Comparison of ENCODE assay signal across 8 cellular contexts in genomic region chr1:201713093-201713810, GRCh38.
A peak's percentile ranks its signal among the peaks of the same experiment; 100 is the strongest.
DNase-seq lines count a peak whose midpoint lies in the region; ATAC-seq, FAIRE-seq and TF ChIP-seq lines count a peak whose summit lies in the region.

No MANE protein-coding gene starts in this region.

- no peak for TF ChIP-seq CTCF in fibroblast of pulmonary artery (IDR thresholded peaks at IDR 0.05; ENCODE audit: low read length, missing control alignments)

- no peak for FAIRE-seq in H54 (lab: Jason Lieb, UNC)

- no peak overlapping the region for H3K4me3 ChIP-seq in fibroblast of pulmonary artery (replicated peaks; ENCODE audit: low read depth, low read length)

- TF ChIP-seq POLR2A in H54 (IDR thresholded peaks at IDR 0.05; ENCODE audit: low read depth, low read length): peak; percentile 47; the same call in 1 of the 2 replicates

- ATAC-seq in SK-N-SH treated with all-trans-retinoic acid at 6 μM for 48 hours (peak; percentile 82), HG02884 (IDR thresholded peaks at IDR 0.05; ENCODE audit: unreplicated experiment) (no peak), HG02798 (IDR thresholded peaks at IDR 0.05; ENCODE audit: poor library complexity, unreplicated experiment) (no peak)

- DNase-seq in H54 (ENCODE audit: insufficient read length, low spot score) (peak; percentile 86), fibroblast of pulmonary artery (ENCODE audit: low read depth) (peak; percentile 99), occipital lobe (lab: John Stamatoyannopoulos, UW) (peak; percentile 71), NCI-H1436 treated with DMSO at 0.1 percent for 48 hours (lab: John Stamatoyannopoulos, UW) (no peak)
- no peak for DNase-seq in effector CD8-positive, alpha-beta T cell (lab: John Stamatoyannopoulos, UW)

TF ChIP-seq in SK-N-SH treated with all-trans-retinoic acid at 6 μM for 48 hours, 23 proteins besides CTCF, POLR2A, EP300 and RAD21:
- TF ChIP-seq PATZ1 (CRISPR knock-in tag; IDR thresholded peaks at IDR 0.05; ENCODE audit: borderline replicate concordance) (peak; percentile 75; the same call in 1 of the 2 replicates), ZFP3 (CRISPR knock-in tag; IDR thresholded peaks at IDR 0.05) (peak; percentile 78; the same call in 1 of the 2 replicates), BACH2 (CRISPR knock-in tag; IDR thresholded peaks at IDR 0.05; ENCODE audit: borderline replicate concordance) (no peak), ZNF565 (CRISPR knock-in tag; conservative IDR thresholded peaks at IDR 0.05; ENCODE audit: low read depth) (no peak), CSRNP3 (CRISPR knock-in tag; IDR thresholded peaks at IDR 0.05) (no peak), SNAI2 (CRISPR knock-in tag; IDR thresholded peaks at IDR 0.05) (no peak), OSR1 (CRISPR knock-in tag; IDR thresholded peaks at IDR 0.05) (no peak), PPARA (CRISPR knock-in tag; IDR thresholded peaks at IDR 0.05; ENCODE audit: borderline replicate concordance) (no peak), ARNTL (CRISPR knock-in tag; IDR thresholded peaks at IDR 0.05; ENCODE audit: borderline replicate concordance, low read depth) (no peak), CSDC2 (CRISPR knock-in tag; IDR thresholded peaks at IDR 0.05) (peak; percentile 91; the same call in 1 of the 2 replicates), POU6F1 (CRISPR knock-in tag; IDR thresholded peaks at IDR 0.05; ENCODE audit: borderline replicate concordance, low read depth) (no peak), CREB5 (CRISPR knock-in tag; IDR thresholded peaks at IDR 0.05; ENCODE audit: low read depth) (no peak), ZFP30 (CRISPR knock-in tag; IDR thresholded peaks at IDR 0.05) (no peak), GLIS3 (CRISPR knock-in tag; IDR thresholded peaks at IDR 0.05) (no peak), RARB (CRISPR knock-in tag; IDR thresholded peaks at IDR 0.05) (no peak), ESRRG (CRISPR knock-in tag; IDR thresholded peaks at IDR 0.05) (no peak), ZC3H10 (CRISPR knock-in tag; IDR thresholded peaks at IDR 0.05) (peak; percentile 81), ZNF70 (CRISPR knock-in tag; IDR thresholded peaks at IDR 0.05) (no peak), TCF4 (CRISPR knock-in tag; IDR thresholded peaks at IDR 0.05; ENCODE audit: borderline replicate concordance) (no peak)
- TF ChIP-seq, protein P1, sequence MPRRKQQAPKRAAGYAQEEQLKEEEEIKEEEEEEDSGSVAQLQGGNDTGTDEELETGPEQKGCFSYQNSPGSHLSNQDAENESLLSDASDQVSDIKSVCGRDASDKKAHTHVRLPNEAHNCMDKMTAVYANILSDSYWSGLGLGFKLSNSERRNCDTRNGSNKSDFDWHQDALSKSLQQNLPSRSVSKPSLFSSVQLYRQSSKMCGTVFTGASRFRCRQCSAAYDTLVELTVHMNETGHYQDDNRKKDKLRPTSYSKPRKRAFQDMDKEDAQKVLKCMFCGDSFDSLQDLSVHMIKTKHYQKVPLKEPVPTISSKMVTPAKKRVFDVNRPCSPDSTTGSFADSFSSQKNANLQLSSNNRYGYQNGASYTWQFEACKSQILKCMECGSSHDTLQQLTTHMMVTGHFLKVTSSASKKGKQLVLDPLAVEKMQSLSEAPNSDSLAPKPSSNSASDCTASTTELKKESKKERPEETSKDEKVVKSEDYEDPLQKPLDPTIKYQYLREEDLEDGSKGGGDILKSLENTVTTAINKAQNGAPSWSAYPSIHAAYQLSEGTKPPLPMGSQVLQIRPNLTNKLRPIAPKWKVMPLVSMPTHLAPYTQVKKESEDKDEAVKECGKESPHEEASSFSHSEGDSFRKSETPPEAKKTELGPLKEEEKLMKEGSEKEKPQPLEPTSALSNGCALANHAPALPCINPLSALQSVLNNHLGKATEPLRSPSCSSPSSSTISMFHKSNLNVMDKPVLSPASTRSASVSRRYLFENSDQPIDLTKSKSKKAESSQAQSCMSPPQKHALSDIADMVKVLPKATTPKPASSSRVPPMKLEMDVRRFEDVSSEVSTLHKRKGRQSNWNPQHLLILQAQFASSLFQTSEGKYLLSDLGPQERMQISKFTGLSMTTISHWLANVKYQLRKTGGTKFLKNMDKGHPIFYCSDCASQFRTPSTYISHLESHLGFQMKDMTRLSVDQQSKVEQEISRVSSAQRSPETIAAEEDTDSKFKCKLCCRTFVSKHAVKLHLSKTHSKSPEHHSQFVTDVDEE (CRISPR knock-in tag; IDR thresholded peaks at IDR 0.05): no peak

Comparison
In these comparisons a context has a peak if more than half of its experiments do, and no peak if none do; other contexts are left out.
1. DNase-seq: peak in H54 (single experiment), fibroblast of pulmonary artery (single experiment) and occipital lobe (single experiment); none in NCI-H1436 treated with DMSO at 0.1 percent for 48 hours (single experiment) and effector CD8-positive, alpha-beta T cell (single experiment).